ENCODE assay signal across 1 cellular context in genomic region chr2:27379840-27380625, GRCh38.
TF ChIP-seq lines count a peak whose summit lies in the region.

No MANE protein-coding gene starts in this region.

TF ChIP-seq in GM23338, 12 proteins besides CTCF, POLR2A, EP300 and RAD21 (continued from another document):
- TF ChIP-seq ZNF462 (CRISPR knock-in tag; IDR thresholded peaks at IDR 0.05) (no peak), STAT1 (IDR thresholded peaks at IDR 0.05; ENCODE audit: unreplicated experiment) (no peak)
